3 cellular contexts compared by ENCODE assay signal in the genomic region with DNA sequence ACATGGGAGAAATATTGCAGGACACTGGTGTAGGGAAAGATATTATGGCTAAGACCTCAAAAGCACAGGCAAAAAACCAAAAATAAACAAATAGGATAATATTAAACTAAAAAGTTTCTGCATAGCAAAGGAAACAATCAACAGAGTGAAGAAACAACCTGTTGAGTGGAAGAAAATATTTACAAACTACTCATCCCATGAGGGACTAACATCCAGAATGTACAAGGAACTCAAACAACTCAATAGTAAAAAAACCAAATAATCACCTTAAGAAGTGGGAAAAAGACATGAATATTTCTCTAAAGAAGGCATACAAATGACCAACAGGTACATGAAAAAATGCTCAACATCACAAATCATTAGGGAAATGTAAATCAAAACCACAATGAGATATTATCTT.
"Had no signal": no experiment of that assay in that cellular context is flagged by ENCODE, and none has a peak within 500 bp of the region (broad histone marks: within the 10 kb centered on the region; RNA-seq: fewer than 3 reads in every experiment).

No MANE protein-coding gene starts in this region.

- ATAC-seq: GM12878 had no signal

- H3K4me3 ChIP-seq: GM12878 had no signal

- DNase-seq: GDM1, GF-D8 had no signal
